22 cellular contexts compared by ENCODE assay signal in genomic region chr1:212703991-212704564, GRCh38. TPM values are rescaled to one million over a fixed set of nuclear protein-coding genes. Genes with fewer than 3 reads are reported as not detected.
A peak's percentile ranks its signal among the peaks of the same experiment; 100 is the strongest.
DNase-seq lines count a peak whose midpoint lies in the region; ATAC-seq lines count a peak whose summit lies in the region.
"Had no signal": no experiment of that assay in that cellular context is flagged by ENCODE, and none has a peak within 500 bp of the region (broad histone marks: within the 10 kb centered on the region; RNA-seq: fewer than 3 reads in every experiment).

No MANE protein-coding gene starts in this region.

- intact Hi-C loops in CD4-positive, alpha-beta memory T cell (cut with micrococcal nuclease), result no loop called here

- no peak overlapping the region for H3K4me3 ChIP-seq in CD4-positive, alpha-beta memory T cell (ENCODE audit: low read length in 2 of 2)
- H3K4me3 ChIP-seq: BLaER1 treated with 17β-estradiol and CSF1 and Interleukin-3, amounts not matched to agents 10 nM and 100 nM; K562; MG63 had no signal

- no peaks in the 10 kb centered on the region for H3K9me3 ChIP-seq in CD4-positive, alpha-beta memory T cell (ENCODE audit: control insufficient read depth in 1 of 2, low read length in 2 of 2)
- no peaks in the 10 kb centered on the region for H3K9me3 ChIP-seq in T-helper 17 cell (ENCODE audit: control insufficient read depth, low read length, poor library complexity, severe bottlenecking)
- H3K9me3 ChIP-seq: BLaER1 treated with 17β-estradiol and CSF1 and Interleukin-3, amounts not matched to agents 10 nM and 100 nM; MG63 had no signal

- H3K27me3 Mint-ChIP-seq in T-helper 2 cell treated with Interferon-gamma antibody and Interleukin-4, amounts not matched to agents 5 μg/mL and 100 μg/mL, for 36 hours (ENCODE audit: low read depth), result no peaks in the 10 kb centered on the region
- no peaks in the 10 kb centered on the region for H3K27me3 Mint-ChIP-seq in CD4-positive, alpha-beta memory T cell
- H3K27me3 Mint-ChIP-seq in T-helper 17 cell, result no peaks in the 10 kb centered on the region
- no peaks in the 10 kb centered on the region for H3K27me3 Mint-ChIP-seq in central memory CD8-positive, alpha-beta T cell

- peaks cover 21% of the 10 kb centered on the region for H3K4me1 ChIP-seq in CD4-positive, alpha-beta memory T cell (ENCODE audit: insufficient read depth, low read length)

- peak overlapping the region; percentile 27 for H3K27ac Mint-ChIP-seq in T-helper 2 cell treated with Interferon-gamma antibody and Interleukin-4, amounts not matched to agents 5 μg/mL and 100 μg/mL, for 36 hours
- H3K27ac Mint-ChIP-seq in CD4-positive, alpha-beta memory T cell, result peak overlapping the region in 4 of 7 donors; percentile 1 to 88 (median 58)
- peak overlapping the region; percentile 68 for H3K27ac Mint-ChIP-seq in T-helper 17 cell
- H3K27ac Mint-ChIP-seq in central memory CD8-positive, alpha-beta T cell (ENCODE audit: low read depth), result peak overlapping the region; percentile 42
- H3K27ac Mint-ChIP-seq: HFFc6 had no signal

- H3K36me3 Mint-ChIP-seq in T-helper 2 cell treated with Interferon-gamma antibody and Interleukin-4, amounts not matched to agents 5 μg/mL and 100 μg/mL, for 36 hours (ENCODE audit: low read depth), result no peaks in the 10 kb centered on the region
- H3K36me3 Mint-ChIP-seq in CD4-positive, alpha-beta memory T cell, result no peaks in the 10 kb centered on the region
- H3K36me3 Mint-ChIP-seq in T-helper 17 cell (ENCODE audit: low read depth), result no peaks in the 10 kb centered on the region
- H3K36me3 Mint-ChIP-seq in central memory CD8-positive, alpha-beta T cell (ENCODE audit: insufficient read depth), result no peaks in the 10 kb centered on the region
- H3K36me3 Mint-ChIP-seq: CD8-positive, alpha-beta T cell had no signal

- H3K27me3 ChIP-seq in CD4-positive, alpha-beta memory T cell (ENCODE audit: insufficient read depth, low read length), result no peaks in the 10 kb centered on the region

- no peak overlapping the region for H3K27ac ChIP-seq in CD4-positive, alpha-beta memory T cell (ENCODE audit: low read depth, low read length)
- H3K27ac ChIP-seq: 22Rv1; BLaER1 treated with 17β-estradiol and CSF1 and Interleukin-3, amounts not matched to agents 10 nM and 100 nM had no signal

- H3K36me3 ChIP-seq in CD4-positive, alpha-beta memory T cell (ENCODE audit: insufficient read depth, low read length), result no peaks in the 10 kb centered on the region
- H3K36me3 ChIP-seq: BLaER1 treated with 17β-estradiol and CSF1 and Interleukin-3, amounts not matched to agents 10 nM and 100 nM; MG63 had no signal

- CTCF ChIA-PET in CD4-positive, alpha-beta memory T cell (lab: Charles Lee; ENCODE audit: partially characterized antibody), result no interaction called here

- ATAC-seq in T-helper 17 cell (no peak), GM21390 (IDR thresholded peaks at IDR 0.05; ENCODE audit: unreplicated experiment) (no peak)
- no peak for ATAC-seq in central memory CD8-positive, alpha-beta T cell (replicated peaks; ENCODE audit: extremely low read depth, poor library complexity, severe bottlenecking)
- ATAC-seq: CD8-positive, alpha-beta T cell; K562; Panc1 had no signal

- H3K4me1 Mint-ChIP-seq in T-helper 2 cell treated with Interferon-gamma antibody and Interleukin-4, amounts not matched to agents 5 μg/mL and 100 μg/mL, for 36 hours (ENCODE audit: low read depth), result peaks cover 28% of the 10 kb centered on the region
- H3K4me1 Mint-ChIP-seq in CD4-positive, alpha-beta memory T cell, result peaks cover 20 to 34% (median 25%) of the 10 kb centered on the region in 4 donors
- H3K4me1 Mint-ChIP-seq in T-helper 17 cell, result peaks cover 22% of the 10 kb centered on the region
- H3K4me1 Mint-ChIP-seq in central memory CD8-positive, alpha-beta T cell, result peaks cover 36% of the 10 kb centered on the region

- no peaks in the 10 kb centered on the region for H3K9me3 Mint-ChIP-seq in T-helper 2 cell treated with Interferon-gamma antibody and Interleukin-4, amounts not matched to agents 5 μg/mL and 100 μg/mL, for 36 hours
- H3K9me3 Mint-ChIP-seq in CD4-positive, alpha-beta memory T cell, result no peaks in the 10 kb centered on the region
- no peaks in the 10 kb centered on the region for H3K9me3 Mint-ChIP-seq in central memory CD8-positive, alpha-beta T cell
- H3K9me3 Mint-ChIP-seq: CD8-positive, alpha-beta T cell; HFFc6 had no signal

- POLR2A ChIA-PET in CD4-positive, alpha-beta memory T cell (lab: Charles Lee; ENCODE audit: partially characterized antibody), result no interaction called here

- no peak for DNase-seq in T-helper 2 cell treated with Interferon-gamma antibody and Interleukin-4, amounts not matched to agents 5 μg/mL and 100 μg/mL, for 36 hours (ENCODE audit: low spot score)
- DNase-seq in T-helper 2 cell, result no peak
- DNase-seq in CD4-positive, alpha-beta memory T cell, result no peak
- DNase-seq in T-helper 17 cell, result no peak
- no peak for DNase-seq in central memory CD8-positive, alpha-beta T cell (ENCODE audit: low spot score in 2 of 2)
- no peak for DNase-seq in iPS-NIHi11 (ENCODE audit: low spot score)
- DNase-seq in AG20443 (ENCODE audit: low spot score), result no peak
- DNase-seq: ACHN; CD8-positive, alpha-beta T cell; HFFc6; MG63; NCI-H1417; NCI-H1694 treated with DMSO at 0.1 percent for 48 hours; NCI-H2081 treated with DMSO at 0.1 percent for 48 hours; NCI-H2171 treated with DMSO at 0.1 percent for 48 hours; NCI-H524 treated with DMSO at 0.1 percent for 48 hours; NCI-H82 had no signal

- H3K4me3 Mint-ChIP-seq in T-helper 2 cell treated with Interferon-gamma antibody and Interleukin-4, amounts not matched to agents 5 μg/mL and 100 μg/mL, for 36 hours, result no peak overlapping the region
- H3K4me3 Mint-ChIP-seq in CD4-positive, alpha-beta memory T cell, result no peak overlapping the region
- H3K4me3 Mint-ChIP-seq in T-helper 17 cell, result no peak overlapping the region
- H3K4me3 Mint-ChIP-seq in central memory CD8-positive, alpha-beta T cell, result no peak overlapping the region
- H3K4me3 Mint-ChIP-seq: CD8-positive, alpha-beta T cell; HFFc6 had no signal

RNA-seq across cellular contexts. Expression of gene BATF3, which starts 4.4 kb away (rescaled TPM):
- total RNA-seq in CD4-positive, alpha-beta memory T cell, result 1 to 10 TPM in 1 of 2 experiments, under 1 TPM in 1; 0.64 to 1.0 TPM
- polyA plus RNA-seq in CD4-positive, alpha-beta memory T cell, result under 1 TPM in 1 of 2 donors, not detected in 1; 0.42 TPM
- under 1 TPM; 0.20 to 0.34 TPM for total RNA-seq in T-helper 17 cell
- total RNA-seq: CD8-positive, alpha-beta T cell had no signal
